In the genomic region with DNA sequence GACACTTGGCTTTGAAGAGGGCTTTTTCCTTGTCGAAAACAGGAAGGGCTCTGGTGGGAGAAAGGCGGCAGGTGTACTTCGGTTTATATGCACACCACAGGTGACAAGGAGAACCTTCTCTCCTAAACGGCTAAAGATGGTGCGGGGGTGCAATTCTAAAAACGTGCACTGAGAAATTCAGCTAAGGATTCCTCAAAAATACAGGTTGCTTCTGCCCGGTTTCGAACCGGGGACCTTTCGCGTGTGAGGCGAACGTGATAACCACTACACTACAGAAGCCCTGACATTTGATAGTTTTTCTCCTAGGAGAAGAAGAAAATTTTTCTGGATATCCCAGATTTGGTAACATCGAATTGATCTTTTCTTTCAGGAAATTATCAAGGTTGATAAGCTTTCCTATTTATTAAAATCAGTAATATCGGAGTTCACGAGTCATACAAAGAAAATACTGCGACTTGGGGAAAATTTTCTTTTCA, we compare ENCODE assay signal across 9 cellular contexts. TPM values are rescaled to one million over a fixed set of nuclear protein-coding genes. Genes with fewer than 3 reads are reported as not detected.
DNase-seq lines count a peak whose midpoint lies in the region; TF ChIP-seq lines count a peak whose summit lies in the region.
"Had no signal": no experiment of that assay in that cellular context is flagged by ENCODE, and none has a peak within 500 bp of the region (broad histone marks: within the 10 kb centered on the region; RNA-seq: fewer than 3 reads in every experiment).

No MANE protein-coding gene starts in this region.

- TF ChIP-seq EP300 in esophagus muscularis mucosa (IDR thresholded peaks at IDR 0.05), result no peak

- peaks cover 70% of the 10 kb centered on the region for H3K27me3 Mint-ChIP-seq in activated naive CD4-positive, alpha-beta T cell treated with anti-CD3 and anti-CD28 coated beads for 36 hours (ENCODE audit: low read depth)
- peaks cover 93% of the 10 kb centered on the region for H3K27me3 Mint-ChIP-seq in nephron (ENCODE audit: low read depth)

- peaks cover 19% of the 10 kb centered on the region for H3K9me3 Mint-ChIP-seq in activated naive CD4-positive, alpha-beta T cell treated with anti-CD3 and anti-CD28 coated beads for 36 hours
- H3K9me3 Mint-ChIP-seq in nephron, result peaks cover 12% of the 10 kb centered on the region

- intact Hi-C loops in activated naive CD4-positive, alpha-beta T cell treated with anti-CD3 and anti-CD28 coated beads for 36 hours (cut with micrococcal nuclease), result loop anchor here (5.0 to 10.0 kb wide), 3 partner anchors 43 to 1495 kb away; no protein-coding TSS in a partner anchor
- intact Hi-C loops in esophagus muscularis mucosa (cut with DNase I), result no loop called here

- peak overlapping the region; percentile 36 for H3K27ac Mint-ChIP-seq in activated naive CD4-positive, alpha-beta T cell treated with anti-CD3 and anti-CD28 coated beads for 36 hours
- H3K27ac Mint-ChIP-seq in nephron, result peak overlapping the region in 2 of 3 experiments; percentile 51 to 73
- H3K27ac Mint-ChIP-seq: dendritic cell treated with granulocyte-macrophage colony-stimulating factor and Interleukin-4, amounts not matched to agents 40 ng/mL and 50 ng/mL, for 4 days had no signal

- peaks cover 4% of the 10 kb centered on the region for H3K4me1 Mint-ChIP-seq in activated naive CD4-positive, alpha-beta T cell treated with anti-CD3 and anti-CD28 coated beads for 36 hours (ENCODE audit: low read depth)
- H3K4me1 Mint-ChIP-seq in nephron, result peaks cover 14% of the 10 kb centered on the region

- peaks cover 21% of the 10 kb centered on the region for H3K36me3 Mint-ChIP-seq in activated naive CD4-positive, alpha-beta T cell treated with anti-CD3 and anti-CD28 coated beads for 36 hours (ENCODE audit: low read depth)
- no peaks in the 10 kb centered on the region for H3K36me3 Mint-ChIP-seq in nephron (ENCODE audit: low read depth)

- TF ChIP-seq CTCF in astrocyte of the spinal cord (IDR thresholded peaks at IDR 0.05; ENCODE audit: low read depth, low read length) (no peak), nephron (IDR thresholded peaks at IDR 0.05; ENCODE audit: unreplicated experiment in 3 of 3) (no peak), esophagus muscularis mucosa (IDR thresholded peaks at IDR 0.05) (no peak)

- H3K9me3 ChIP-seq in esophagus muscularis mucosa, result peaks cover 0 to 13% (median 4%) of the 10 kb centered on the region in 4 donors

- H3K4me3 Mint-ChIP-seq in activated naive CD4-positive, alpha-beta T cell treated with anti-CD3 and anti-CD28 coated beads for 36 hours, result peak overlapping the region; percentile 63
- H3K4me3 Mint-ChIP-seq in nephron, result peak overlapping the region; percentile 94 to 95 (median 95)
- H3K4me3 Mint-ChIP-seq: dendritic cell treated with granulocyte-macrophage colony-stimulating factor and Interleukin-4, amounts not matched to agents 40 ng/mL and 50 ng/mL, for 4 days had no signal

- H3K4me1 ChIP-seq in esophagus muscularis mucosa, result peaks cover 0 to 3% (median 0%) of the 10 kb centered on the region in 4 donors

- TF ChIP-seq POLR2A in esophagus muscularis mucosa (IDR thresholded peaks at IDR 0.05; ENCODE audit: low read depth), result no peak

- CTCF ChIA-PET in activated naive CD4-positive, alpha-beta T cell treated with anti-CD3 and anti-CD28 coated beads for 36 hours (lab: Charles Lee), result no interaction called here

- H3K4me3 ChIP-seq in astrocyte of the spinal cord (ENCODE audit: low read depth, low read length), result peak overlapping the region; percentile 45
- no peak overlapping the region for H3K4me3 ChIP-seq in esophagus muscularis mucosa

- H3K27ac ChIP-seq in esophagus muscularis mucosa (replicated peaks in 1 of 4), result no peak overlapping the region

- peak; percentile 43 for DNase-seq in activated naive CD4-positive, alpha-beta T cell treated with anti-CD3 and anti-CD28 coated beads for 36 hours
- no peak for DNase-seq in activated naive CD4-positive, alpha-beta T cell treated with Interleukin-2 at 50 U/mL for 16 hours
- DNase-seq in NCI-H524 (lab: John Stamatoyannopoulos, UW), result peak; percentile 33 to 59
- DNase-seq in astrocyte of the spinal cord (ENCODE audit: low read depth, low spot score), result peak; percentile 56
- DNase-seq in GM19240 (ENCODE audit: insufficient read length, low spot score), result no peak
- DNase-seq in esophagus muscularis mucosa (ENCODE audit: extremely low spot score), result no peak
- DNase-seq in NCI-H1436 (lab: John Stamatoyannopoulos, UW), result no peak

- WGBS in esophagus muscularis mucosa, result 1% methylated on average over 16 of the region's 17 CpGs

- no peaks in the 10 kb centered on the region for H3K36me3 ChIP-seq in esophagus muscularis mucosa

- in situ Hi-C loops in astrocyte of the spinal cord (cut with HindIII; ENCODE audit: low sequenced_read_pairs), result no loop called here

- peaks cover 0 to 99% (median 63%) of the 10 kb centered on the region in 4 donors for H3K27me3 ChIP-seq in esophagus muscularis mucosa

RNA-seq across cellular contexts. Expression of gene POM121L2, which starts 32.0 kb away (rescaled TPM):
- total RNA-seq in activated naive CD4-positive, alpha-beta T cell treated with anti-CD3 and anti-CD28 coated beads for 36 hours, result not detected
- not detected for total RNA-seq in esophagus muscularis mucosa

RNA-seq across cellular contexts. Expression of gene PRSS16, which starts 32.6 kb away (rescaled TPM):
- 1 to 10 TPM; 1.3 to 1.4 TPM for total RNA-seq in activated naive CD4-positive, alpha-beta T cell treated with anti-CD3 and anti-CD28 coated beads for 36 hours
- not detected for total RNA-seq in esophagus muscularis mucosa

Comparison
In these comparisons a context has a peak if more than half of its experiments do, and no peak if none do; other contexts are left out.
1. DNase-seq: peak in activated naive CD4-positive, alpha-beta T cell treated with anti-CD3 and anti-CD28 coated beads for 36 hours (single experiment), NCI-H524 (2 of 2) and astrocyte of the spinal cord (single experiment); none in activated naive CD4-positive, alpha-beta T cell treated with Interleukin-2 at 50 U/mL for 16 hours (single experiment), GM19240 (single experiment), esophagus muscularis mucosa (single experiment) and NCI-H1436 (single experiment).